Comparison of ENCODE assay signal across 8 cellular contexts in genomic region chr11:1546536-1547466, GRCh38. TPM values are rescaled to one million over a fixed set of nuclear protein-coding genes. Genes with fewer than 3 reads are reported as not detected.
DNase-seq lines count a peak whose midpoint lies in the region; ATAC-seq and TF ChIP-seq lines count a peak whose summit lies in the region.

No MANE protein-coding gene starts in this region.

- no peaks in the 10 kb centered on the region for H3K36me3 Mint-ChIP-seq in activated T-helper 17 cell treated with anti-CD3 and anti-CD28 coated beads, Interleukin-2, amount 50 U/mL, for 72 hours (ENCODE audit: low read depth)
- H3K36me3 Mint-ChIP-seq in progenitor cell of endocrine pancreas (ENCODE audit: insufficient read depth): no peaks in the 10 kb centered on the region

- no peaks in the 10 kb centered on the region for H3K9me3 Mint-ChIP-seq in activated T-helper 17 cell treated with anti-CD3 and anti-CD28 coated beads, Interleukin-2, amount 50 U/mL, for 72 hours
- H3K9me3 Mint-ChIP-seq in progenitor cell of endocrine pancreas (ENCODE audit: low read depth): no peaks in the 10 kb centered on the region

- H3K4me3 Mint-ChIP-seq in activated T-helper 17 cell treated with anti-CD3 and anti-CD28 coated beads, Interleukin-2, amount 50 U/mL, for 72 hours: peak overlapping the region; percentile 33
- H3K4me3 Mint-ChIP-seq in progenitor cell of endocrine pancreas (ENCODE audit: low read depth): peak overlapping the region; percentile 45

- peak; percentile 83 for TF ChIP-seq CTCF in progenitor cell of endocrine pancreas (IDR thresholded peaks at IDR 0.05; ENCODE audit: unreplicated experiment)

- peaks cover 14% of the 10 kb centered on the region for H3K27me3 Mint-ChIP-seq in activated T-helper 17 cell treated with anti-CD3 and anti-CD28 coated beads, Interleukin-2, amount 50 U/mL, for 72 hours
- peaks cover 46% of the 10 kb centered on the region for H3K27me3 Mint-ChIP-seq in progenitor cell of endocrine pancreas

- H3K27ac Mint-ChIP-seq in activated T-helper 17 cell treated with anti-CD3 and anti-CD28 coated beads, Interleukin-2, amount 50 U/mL, for 72 hours: no peak overlapping the region
- no peak overlapping the region for H3K27ac Mint-ChIP-seq in progenitor cell of endocrine pancreas

- DNase-seq in activated CD4-positive, CD25-positive, alpha-beta regulatory T cell (lab: John Stamatoyannopoulos, UW): no peak
- DNase-seq in NCI-H345 treated with DMSO at 0.1 percent for 48 hours (lab: John Stamatoyannopoulos, UW; ENCODE audit: unreplicated experiment): peak; percentile 58
- DNase-seq in Right ventricle myocardium inferior (ENCODE audit: missing footprints): peak; percentile 64
- peak; percentile 41 for DNase-seq in progenitor cell of endocrine pancreas (ENCODE audit: low spot score, unreplicated experiment)
- no peak for DNase-seq in KG1 (lab: John Stamatoyannopoulos, UW)

- intact Hi-C loops in Right ventricle myocardium inferior (cut with DNase I): loop anchor here (1.0 kb wide), 2 partner anchors 28 to 82 kb away; no protein-coding TSS in a partner anchor

- ATAC-seq in activated CD4-positive, CD25-positive, alpha-beta regulatory T cell treated with anti-CD3 and anti-CD28 coated beads, Interleukin-2, amount 50 U/mL, for 24 hours: peak; percentile 44 to 64
- peak; percentile 72 for ATAC-seq in activated T-helper 17 cell treated with anti-CD3 and anti-CD28 coated beads, Interleukin-2, amount 50 U/mL, for 72 hours (replicated peaks)
- ATAC-seq in Right ventricle myocardium inferior: peak; percentile 70
- no peak for ATAC-seq in GM19035 (IDR thresholded peaks at IDR 0.05; ENCODE audit: unreplicated experiment)

- no peaks in the 10 kb centered on the region for H3K4me1 Mint-ChIP-seq in activated T-helper 17 cell treated with anti-CD3 and anti-CD28 coated beads, Interleukin-2, amount 50 U/mL, for 72 hours
- H3K4me1 Mint-ChIP-seq in progenitor cell of endocrine pancreas (ENCODE audit: low read depth): no peaks in the 10 kb centered on the region

RNA-seq across cellular contexts. Expression of gene DUSP8, which starts 25.3 kb away (rescaled TPM):
- total RNA-seq in activated T-helper 17 cell treated with anti-CD3 and anti-CD28 coated beads, Interleukin-2, amount 50 U/mL, for 72 hours: 1 to 10 TPM in 1 of 2 donors, under 1 TPM in 1; 0.80 to 1.7 TPM
- total RNA-seq in Right ventricle myocardium inferior (10.5 TPM), progenitor cell of endocrine pancreas (15.2 and 15.9 TPM in 2 replicates)

RNA-seq across cellular contexts. Expression of gene KRTAP5-1, which starts 38.3 kb away (rescaled TPM):
- not detected for total RNA-seq in activated T-helper 17 cell treated with anti-CD3 and anti-CD28 coated beads, Interleukin-2, amount 50 U/mL, for 72 hours
- total RNA-seq in Right ventricle myocardium inferior (not detected), progenitor cell of endocrine pancreas (not detected in 2 replicates)

RNA-seq across cellular contexts. Expression of gene KRTAP5-2, which starts 51.3 kb away (rescaled TPM):
- not detected for total RNA-seq in activated T-helper 17 cell treated with anti-CD3 and anti-CD28 coated beads, Interleukin-2, amount 50 U/mL, for 72 hours
- not detected for total RNA-seq in Right ventricle myocardium inferior
- total RNA-seq in progenitor cell of endocrine pancreas: not detected in 2 replicates

Comparison
In these comparisons a context has a peak if more than half of its experiments do, and no peak if none do; other contexts are left out.
1. DNase-seq: peak in NCI-H345 treated with DMSO at 0.1 percent for 48 hours (single experiment), Right ventricle myocardium inferior (single experiment) and progenitor cell of endocrine pancreas (single experiment); none in activated CD4-positive, CD25-positive, alpha-beta regulatory T cell (0 of 4) and KG1 (single experiment).